In the genomic region with DNA sequence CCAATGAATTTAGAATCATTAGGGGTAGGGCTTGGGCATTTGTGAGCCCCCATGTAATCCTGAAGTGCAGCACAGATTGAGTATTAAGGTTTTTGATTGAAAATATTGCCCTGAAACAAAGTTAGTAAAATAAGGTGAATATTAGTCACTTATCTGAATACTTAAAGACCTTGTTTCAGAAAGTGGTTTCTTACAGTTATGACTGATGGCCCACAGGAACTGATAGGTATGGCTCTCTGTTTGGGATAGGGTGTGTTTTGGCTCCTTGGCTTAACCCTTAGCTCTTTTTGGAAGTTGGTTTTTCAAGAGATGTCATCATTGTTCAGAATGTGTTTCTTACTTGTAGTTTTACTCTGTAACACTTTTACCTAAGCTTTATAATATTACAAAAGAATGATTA, we compare ENCODE assay signal across 12 cellular contexts.
A peak's percentile ranks its signal among the peaks of the same experiment; 100 is the strongest.
DNase-seq lines count a peak whose midpoint lies in the region; ATAC-seq and FAIRE-seq lines count a peak whose summit lies in the region.
"Had no signal": no experiment of that assay in that cellular context is flagged by ENCODE, and none has a peak within 500 bp of the region (broad histone marks: within the 10 kb centered on the region; RNA-seq: fewer than 3 reads in every experiment).

No MANE protein-coding gene starts in this region.

- FAIRE-seq in GM18507 (lab: Jason Lieb, UNC) = peak; percentile 21

- peak; percentile 36 for ATAC-seq in GM19452 (IDR thresholded peaks at IDR 0.05; ENCODE audit: unreplicated experiment)
- peak; percentile 38 for ATAC-seq in HG02798 (IDR thresholded peaks at IDR 0.05; ENCODE audit: poor library complexity, unreplicated experiment)
- ATAC-seq in HG03432 (IDR thresholded peaks at IDR 0.05; ENCODE audit: unreplicated experiment) = peak; percentile 52
- ATAC-seq: body of pancreas had no signal

- DNase-seq in GM18507 (ENCODE audit: extremely low spot score, insufficient read length, low read depth) (no peak), LoVo (ENCODE audit: low spot score) (no peak), MV-4-11 (lab: John Stamatoyannopoulos, UW) (no peak), NCI-H128 (lab: John Stamatoyannopoulos, UW; ENCODE audit: unreplicated experiment) (no peak), medulla oblongata (ENCODE audit: extremely low spot score) (no peak)
- DNase-seq: activated CD8-positive, alpha-beta memory T cell treated with anti-CD3 and anti-CD28 coated beads for 24 hours; activated naive CD4-positive, alpha-beta T cell treated with Interleukin-2 at 50 U/mL for 16 hours; body of pancreas; left lung had no signal
